23 cellular contexts compared by ENCODE assay signal in genomic region chr5:71384706-71385105, GRCh38.
"Had no signal": no experiment of that assay in that cellular context is flagged by ENCODE, and none has a peak within 500 bp of the region (broad histone marks: within the 10 kb centered on the region; RNA-seq: fewer than 3 reads in every experiment).

No MANE protein-coding gene starts in this region.

- ATAC-seq: psoas muscle; right cardiac atrium; right lobe of liver; stimulated activated effector memory CD8-positive, alpha-beta T cell treated with anti-CD3 and anti-CD28 coated beads, Interleukin-12 subunit alpha, Interleukin-12 subunit beta, amount 100 ng/mL, for 72 hours; stimulated activated naive B cell treated with anti-CD40 and anti-IgM and Interleukin-4, amounts not matched to agents 10 μg/mL and 1 μg/mL and 100 μg/mL, for 72 hours had no signal

- H3K9me3 ChIP-seq: ovary, psoas muscle, right lobe of liver, sigmoid colon, stomach, thoracic aorta, thyroid gland, tibial nerve, upper lobe of left lung, vagina had no signal

- H3K4me2 ChIP-seq: neural progenitor cell had no signal

- H3K27ac ChIP-seq: neural progenitor cell, ovary, parathyroid adenoma, psoas muscle, right lobe of liver, sigmoid colon, stomach, thoracic aorta, thyroid gland, tibial nerve, upper lobe of left lung, vagina had no signal

- H3K4me1 ChIP-seq: neural progenitor cell, parathyroid adenoma, psoas muscle, right lobe of liver, sigmoid colon, stomach, thyroid gland, tibial nerve, upper lobe of left lung, vagina had no signal

- H3K79me2 ChIP-seq: parathyroid adenoma had no signal

- DNase-seq: occipital lobe; ovary; posterior cingulate gyrus; psoas muscle; right cardiac atrium; right lobe of liver; sigmoid colon; small intestine; stimulated activated CD4-positive, alpha-beta T cell treated with anti-CD3 and anti-CD28 coated beads, Interleukin-15, amount 100 ng/mL, for 24 hours; stimulated activated CD4-positive, alpha-beta T cell treated with anti-CD3 and anti-CD28 coated beads, Interleukin-2, amount 100 ng/mL, for 24 hours; stimulated activated CD4-positive, alpha-beta T cell treated with anti-CD3 and anti-CD28 coated beads, Interleukin-2, amount 100 ng/mL, for 48 hours; stimulated activated CD4-positive, alpha-beta T cell treated with anti-CD3 and anti-CD28 coated beads, Interleukin-4, amount 100 ng/mL, for 24 hours; stimulated activated naive B cell treated with anti-CD40 and anti-IgM and Interleukin-4, amounts not matched to agents 10 μg/mL and 1 μg/mL and 100 μg/mL, for 72 hours; stimulated activated naive CD4-positive, alpha-beta T cell treated with Interleukin-2 at 50 U/mL for 16 hours; stomach; thyroid gland; upper lobe of left lung had no signal

- H2AFZ ChIP-seq: neural progenitor cell, parathyroid adenoma had no signal

- H3K27me3 ChIP-seq: neural progenitor cell, ovary, right lobe of liver, sigmoid colon, stomach, thyroid gland, tibial nerve, upper lobe of left lung, vagina had no signal

- H3K36me3 ChIP-seq: neural progenitor cell, ovary, right lobe of liver, sigmoid colon, stomach, thoracic aorta, thyroid gland, tibial nerve, upper lobe of left lung, vagina had no signal

- H3K4me3 ChIP-seq: neural progenitor cell, ovary, psoas muscle, right lobe of liver, sigmoid colon, stomach, thoracic aorta, thyroid gland, tibial nerve, upper lobe of left lung, vagina had no signal

- H3K9ac ChIP-seq: neural progenitor cell, parathyroid adenoma had no signal

- FAIRE-seq: small intestine had no signal
